8 cellular contexts compared by ENCODE assay signal in the genomic region with DNA sequence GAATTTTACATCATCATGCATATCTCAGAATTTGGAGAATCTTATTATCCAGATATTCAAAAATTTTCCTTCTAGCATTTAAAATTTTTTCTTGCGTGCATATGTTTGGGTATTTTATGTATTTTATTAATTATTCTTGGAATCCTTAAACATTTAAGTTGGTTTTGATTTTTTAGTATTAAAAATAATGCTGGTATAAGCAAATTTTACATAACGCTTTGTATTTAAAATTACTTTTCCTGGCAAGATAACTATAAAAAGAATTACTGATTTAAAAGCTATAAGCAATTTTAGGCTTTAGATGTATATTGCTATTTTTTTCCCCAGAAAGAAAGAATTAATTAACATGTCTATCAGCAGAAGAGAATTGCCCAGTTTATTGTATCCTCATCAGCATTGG.
"Had no signal": no experiment of that assay in that cellular context is flagged by ENCODE, and none has a peak within 500 bp of the region (broad histone marks: within the 10 kb centered on the region; RNA-seq: fewer than 3 reads in every experiment).

No MANE protein-coding gene starts in this region.

- H3K4me3 ChIP-seq: GM12878 had no signal

- DNase-seq: GDM1, GF-D8 had no signal

- FAIRE-seq: G401.6, GM12878, GM12891, GM12892, GM18507, GM19239 had no signal

- ATAC-seq: GM12878 had no signal
